8 cellular contexts compared by ENCODE assay signal in the genomic region with DNA sequence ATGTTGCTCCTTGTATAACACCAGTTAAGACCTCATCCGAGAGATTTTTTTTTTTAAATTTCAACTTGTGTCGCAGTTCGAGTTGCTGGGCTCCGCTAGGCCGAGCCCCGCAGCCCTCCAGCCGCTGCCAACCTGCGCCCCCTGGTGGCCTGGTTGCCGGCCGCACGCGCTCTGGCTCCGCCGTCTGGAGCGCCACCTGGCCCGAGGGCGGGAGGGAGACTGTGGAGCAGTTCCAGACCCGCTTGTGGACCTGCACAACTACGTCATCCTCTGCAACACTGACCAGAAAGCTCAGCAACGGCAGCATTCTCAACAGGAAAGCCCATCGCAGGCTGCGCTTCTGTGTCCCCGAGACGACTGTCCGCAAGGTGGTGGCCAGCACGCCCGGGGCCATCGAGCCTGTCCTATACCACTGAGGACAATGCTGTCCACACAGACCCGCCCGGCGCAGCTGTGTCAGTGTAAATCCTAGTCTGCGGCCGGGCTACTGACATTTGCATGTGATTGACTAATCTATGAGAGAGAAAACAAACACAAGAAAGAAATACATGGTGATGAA. TPM values are rescaled to one million over a fixed set of nuclear protein-coding genes. Genes with fewer than 3 reads are reported as not detected.
DNase-seq lines count a peak whose midpoint lies in the region; ATAC-seq and TF ChIP-seq lines count a peak whose summit lies in the region.

No MANE protein-coding gene starts in this region.

- H3K36me3 Mint-ChIP-seq in T-helper 1 cell treated with Interleukin-12 subunit alpha and Interleukin-12 subunit beta and Interleukin-4 antibody, amounts not matched to agents 30 μg/mL and 1 μg/mL, for 36 hours (ENCODE audit: low read depth): no peaks in the 10 kb centered on the region

- no peak overlapping the region for H3K27ac ChIP-seq in psoas muscle
- no peak overlapping the region for H3K27ac ChIP-seq in urinary bladder (ENCODE audit: low read depth)

- no peaks in the 10 kb centered on the region for H3K9me3 Mint-ChIP-seq in T-helper 1 cell treated with Interleukin-12 subunit alpha and Interleukin-12 subunit beta and Interleukin-4 antibody, amounts not matched to agents 30 μg/mL and 1 μg/mL, for 36 hours

- peak; percentile 96 for ATAC-seq in HG02588 (IDR thresholded peaks at IDR 0.05; ENCODE audit: unreplicated experiment)
- ATAC-seq in left ventricle myocardium superior: peak; percentile 100
- ATAC-seq in psoas muscle: peak; percentile 99 to 100 (median 100)

- H3K27ac Mint-ChIP-seq in T-helper 1 cell treated with Interleukin-12 subunit alpha and Interleukin-12 subunit beta and Interleukin-4 antibody, amounts not matched to agents 30 μg/mL and 1 μg/mL, for 36 hours: no peak overlapping the region

- H3K36me3 ChIP-seq in psoas muscle (ENCODE audit: insufficient read depth in 1 of 2, low read depth in 1 of 2) (no peaks in the 10 kb centered on the region), urinary bladder (ENCODE audit: insufficient read depth) (no peaks in the 10 kb centered on the region)

- H3K27me3 Mint-ChIP-seq in T-helper 1 cell treated with Interleukin-12 subunit alpha and Interleukin-12 subunit beta and Interleukin-4 antibody, amounts not matched to agents 30 μg/mL and 1 μg/mL, for 36 hours (ENCODE audit: low read depth): peaks cover 21% of the 10 kb centered on the region

- TF ChIP-seq CTCF in GM12864 (IDR thresholded peaks at IDR 0.05; ENCODE audit: low read depth, low read length, missing control alignments): peak; percentile 93
- TF ChIP-seq CTCF in psoas muscle (IDR thresholded peaks at IDR 0.05): peak; percentile 98

- no peaks in the 10 kb centered on the region for H3K9me3 ChIP-seq in psoas muscle

- H3K4me1 ChIP-seq in psoas muscle (peaks cover 3% of the 10 kb centered on the region), urinary bladder (ENCODE audit: insufficient read depth) (no peaks in the 10 kb centered on the region)

- H3K4me3 ChIP-seq in GM12864 (ENCODE audit: low read depth, low read length): no peak overlapping the region
- H3K4me3 ChIP-seq in psoas muscle: peak overlapping the region; percentile 59
- H3K4me3 ChIP-seq in urinary bladder (ENCODE audit: low read depth, low read length): peak overlapping the region; percentile 25

- no peaks in the 10 kb centered on the region for H3K27me3 ChIP-seq in psoas muscle (ENCODE audit: insufficient read depth in 3 of 3, low read length in 2 of 3)

- H3K4me3 Mint-ChIP-seq in T-helper 1 cell treated with Interleukin-12 subunit alpha and Interleukin-12 subunit beta and Interleukin-4 antibody, amounts not matched to agents 30 μg/mL and 1 μg/mL, for 36 hours: peak overlapping the region; percentile 46

- peak; percentile 27 for DNase-seq in GM12864 (ENCODE audit: low read depth)
- peak; percentile 59 for DNase-seq in NCI-H1048 (lab: John Stamatoyannopoulos, UW)
- peak; percentile 11 to 91 (median 76) for DNase-seq in amygdala (lab: John Stamatoyannopoulos, UW)
- peak; percentile 92 for DNase-seq in left ventricle myocardium superior
- peak; percentile 84 to 89 for DNase-seq in psoas muscle

- peaks cover 11% of the 10 kb centered on the region for H3K4me1 Mint-ChIP-seq in T-helper 1 cell treated with Interleukin-12 subunit alpha and Interleukin-12 subunit beta and Interleukin-4 antibody, amounts not matched to agents 30 μg/mL and 1 μg/mL, for 36 hours (ENCODE audit: low read depth)

- intact Hi-C loops in left ventricle myocardium superior (cut with micrococcal nuclease): no loop called here
- intact Hi-C loops in psoas muscle (cut with DNase I): loop anchor here in 1 of 2 donors (5.0 kb wide), 1 partner anchor 107 kb away; a partner anchor contains a TSS

- 2 to 3% (median 2%) methylated on average over 33 of the region's 33 CpGs for WGBS in psoas muscle, 3 donors
- 3% methylated on average over 33 of the region's 33 CpGs for WGBS in urinary bladder

RNA-seq across cellular contexts. Expression of a gene that starts 39.1 kb away (rescaled TPM):
- total RNA-seq in left ventricle myocardium superior (not detected), psoas muscle (under 1 TPM in 1 of 4 donors, not detected in 3; 0.15 TPM), urinary bladder (0.32 TPM)
- polyA plus RNA-seq in psoas muscle (under 1 TPM in 2 of 3 donors, not detected in 1; 0.09 to 0.25 TPM), urinary bladder (0.23 TPM)

Comparison
In these comparisons a context has a peak if more than half of its experiments do, and no peak if none do; other contexts are left out.
1. DNase-seq: peak in every context shown above with its lines; median percentile 92 in left ventricle myocardium superior; 86 in psoas muscle; 76 in amygdala; 59 in NCI-H1048; 27 in GM12864.